Comparison of ENCODE assay signal across 8 cellular contexts in the genomic region with DNA sequence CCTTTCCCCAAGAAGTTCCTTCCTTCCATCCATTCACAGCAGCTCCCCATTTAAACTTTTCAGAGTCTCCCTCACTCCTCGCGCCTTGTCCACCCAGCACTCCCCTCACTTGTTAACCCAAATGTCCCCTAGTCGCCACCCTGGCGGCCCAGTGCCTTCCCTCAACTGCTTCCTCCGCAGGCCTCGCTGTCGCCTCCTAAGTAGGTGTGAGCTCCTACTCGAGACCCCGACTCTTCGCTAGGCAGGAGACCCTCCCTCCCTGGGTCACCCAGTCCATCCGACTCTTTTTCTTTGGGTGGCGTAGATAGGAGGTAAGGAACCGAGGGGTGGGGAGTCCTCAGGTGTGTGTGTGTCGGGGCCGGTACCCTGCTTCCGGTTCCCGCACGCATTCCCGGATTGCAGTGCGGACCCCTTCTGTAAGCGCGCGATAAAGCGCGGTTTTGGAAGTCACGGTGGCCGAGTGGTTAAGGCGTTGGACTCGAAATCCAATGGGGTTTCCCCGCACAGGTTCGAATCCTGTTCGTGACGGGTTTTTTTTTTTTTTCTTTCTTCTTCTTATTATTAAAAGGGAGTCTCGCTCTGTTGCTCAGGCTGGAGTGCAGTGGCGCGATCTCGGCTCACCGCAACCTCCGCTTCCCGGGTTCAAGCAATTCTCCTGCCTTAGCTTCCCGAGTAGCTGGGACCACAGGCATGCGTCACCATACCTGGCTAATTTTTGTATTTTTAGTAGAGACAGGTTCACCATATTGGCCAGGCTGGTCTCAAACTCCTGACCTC. TPM values are rescaled to one million over a fixed set of nuclear protein-coding genes. Genes with fewer than 3 reads are reported as not detected.
A peak's percentile ranks its signal among the peaks of the same experiment; 100 is the strongest.
DNase-seq lines count a peak whose midpoint lies in the region; ATAC-seq lines count a peak whose summit lies in the region.

No MANE protein-coding gene starts in this region.

- H3K4me3 ChIP-seq in endocrine pancreas (ENCODE audit: control insufficient read depth, insufficient read depth, low read length) (peak overlapping the region; percentile 43), mesendoderm (ENCODE audit: low read length) (peak overlapping the region; percentile 97)

- peak; percentile 30 for ATAC-seq in GM19452 (IDR thresholded peaks at IDR 0.05; ENCODE audit: unreplicated experiment)

- peak overlapping the region; percentile 13 for H3K18ac ChIP-seq in mesendoderm (ENCODE audit: low read length)

- H4K8ac ChIP-seq in mesendoderm (ENCODE audit: low read depth, low read length), result no peak overlapping the region

- no peak overlapping the region for H3K23ac ChIP-seq in mesendoderm (ENCODE audit: low read length)

- H2BK15ac ChIP-seq in mesendoderm (replicated peaks; ENCODE audit: low read depth), result no peak overlapping the region

- H3K4me2 ChIP-seq in mesendoderm (ENCODE audit: low read length), result peak overlapping the region; percentile 91

- H3K9ac ChIP-seq in endocrine pancreas (ENCODE audit: control insufficient read depth, insufficient read depth, low read length) (peak overlapping the region; percentile 97), mesendoderm (ENCODE audit: low read length) (peak overlapping the region; percentile 98)

- H3K36me3 ChIP-seq in endocrine pancreas (ENCODE audit: control insufficient read depth, insufficient read depth, low read length) (no peaks in the 10 kb centered on the region), mesendoderm (ENCODE audit: control insufficient read depth, insufficient read depth, low read length) (no peaks in the 10 kb centered on the region)

- H3K9me3 ChIP-seq in endocrine pancreas (ENCODE audit: control insufficient read depth, low read length), result no peaks in the 10 kb centered on the region

- peaks cover 4% of the 10 kb centered on the region for H3K4me1 ChIP-seq in endocrine pancreas (ENCODE audit: control insufficient read depth, insufficient read depth, low read length)
- H3K4me1 ChIP-seq in mesendoderm (ENCODE audit: control insufficient read depth, low read depth, low read length), result peaks cover 5% of the 10 kb centered on the region

- peak overlapping the region; percentile 97 for H3K56ac ChIP-seq in mesendoderm (ENCODE audit: low read length)

- peak overlapping the region; percentile 76 for H2BK5ac ChIP-seq in mesendoderm (ENCODE audit: low read length)

- peak; percentile 78 for DNase-seq in Ammon's horn (ENCODE audit: low spot score)
- peak; percentile 94 for DNase-seq in HT1080 (ENCODE audit: low read depth)
- peak; percentile 70 for DNase-seq in NOMO-1 treated with DMSO at 0.1 percent for 48 hours (lab: John Stamatoyannopoulos, UW; ENCODE audit: unreplicated experiment)
- peak; percentile 18 for DNase-seq in activated CD8-positive, alpha-beta memory T cell treated with anti-CD3 and anti-CD28 coated beads, Interleukin-2, amount 50 U/mL, for 1 hour (ENCODE audit: extremely low read depth)
- DNase-seq in mesendoderm, result peak; percentile 95
- peak; percentile 56 for DNase-seq in stimulated activated CD8-positive, alpha-beta memory T cell treated with anti-CD3 and anti-CD28 coated beads, Interleukin-12 subunit alpha, Interleukin-12 subunit beta, amount 100 ng/mL, for 1 hour (ENCODE audit: low read depth)

- H3K27me3 ChIP-seq in endocrine pancreas (ENCODE audit: control insufficient read depth, insufficient read depth, low read length) (no peaks in the 10 kb centered on the region), mesendoderm (ENCODE audit: insufficient read depth, low read length, poor library complexity) (no peaks in the 10 kb centered on the region)

- no peak overlapping the region for H2AK5ac ChIP-seq in mesendoderm (ENCODE audit: low read length)

- H3K4ac ChIP-seq in mesendoderm (ENCODE audit: low read depth, low read length), result peak overlapping the region; percentile 60

- no peak overlapping the region for H4K5ac ChIP-seq in mesendoderm (ENCODE audit: low read length)

- H2BK120ac ChIP-seq in mesendoderm (ENCODE audit: low read depth, low read length), result peak overlapping the region; percentile 23

- H3K79me2 ChIP-seq in mesendoderm (ENCODE audit: control insufficient read depth, insufficient read depth, low read length), result peaks cover 26% of the 10 kb centered on the region

- H3K27ac ChIP-seq in mesendoderm (ENCODE audit: low read depth, low read length), result peak overlapping the region; percentile 85

- peaks cover 8% of the 10 kb centered on the region for H3K79me1 ChIP-seq in mesendoderm (ENCODE audit: low read length)

- WGBS in mesendoderm (ENCODE audit: extremely low coverage, insufficient coverage, low lambda C conversion rate), result no CpG with 5 or more reads among the region's 42 CpGs

RNA-seq across cellular contexts. Expression of a gene that starts 0.8 kb away (rescaled TPM):
- 36.8 and 44.3 TPM in 2 replicates for total RNA-seq in HT1080 (2014; rRNA removed; shearing (Covaris generic))
- polyA plus RNA-seq in HT1080 (2015; cell fraction: cytosol; rRNA removed), result 24.7 and 31.5 TPM in 2 replicates
- polyA plus RNA-seq in HT1080 (2015; cell fraction: nucleus; rRNA removed), result 107 and 119 TPM in 2 replicates
- 28.6 TPM for polyA plus RNA-seq in mesendoderm (2013, experiment 1 of 2)
- polyA plus RNA-seq in mesendoderm (2013, experiment 2 of 2), result 30.8 TPM

RNA-seq across cellular contexts. Expression of a gene that starts 31.6 kb away (rescaled TPM):
- total RNA-seq in HT1080 (2014; rRNA removed; shearing (Covaris generic)), result 59.7 and 67.7 TPM in 2 replicates
- 57.2 and 57.3 TPM in 2 replicates for polyA plus RNA-seq in HT1080 (2015; cell fraction: cytosol; rRNA removed)
- 31.2 and 34.1 TPM in 2 replicates for polyA plus RNA-seq in HT1080 (2015; cell fraction: nucleus; rRNA removed)
- polyA plus RNA-seq in mesendoderm (2013, experiment 1 of 2), result 42.1 TPM
- polyA plus RNA-seq in mesendoderm (2013, experiment 2 of 2), result 45.8 TPM

RNA-seq across cellular contexts. Expression of a gene that starts 31.9 kb away (rescaled TPM):
- total RNA-seq in HT1080 (2014; rRNA removed; shearing (Covaris generic)), result 1,272 and 2,138 TPM in 2 replicates
- 1,448 and 1,452 TPM in 2 replicates for polyA plus RNA-seq in HT1080 (2015; cell fraction: cytosol; rRNA removed)
- polyA plus RNA-seq in HT1080 (2015; cell fraction: nucleus; rRNA removed), result 972 and 1,087 TPM in 2 replicates
- 1,964 TPM for polyA plus RNA-seq in mesendoderm (2013, experiment 1 of 2)
- polyA plus RNA-seq in mesendoderm (2013, experiment 2 of 2), result 1,941 TPM

RNA-seq across cellular contexts. Expression of a gene that starts 34.0 kb away (rescaled TPM):
- total RNA-seq in HT1080 (2014; rRNA removed; shearing (Covaris generic)), result 77.9 and 78.3 TPM in 2 replicates
- 48.3 and 49.3 TPM in 2 replicates for polyA plus RNA-seq in HT1080 (2015; cell fraction: cytosol; rRNA removed)
- 12.1 and 13.6 TPM in 2 replicates for polyA plus RNA-seq in HT1080 (2015; cell fraction: nucleus; rRNA removed)
- polyA plus RNA-seq in mesendoderm (2013, experiment 1 of 2), result 22.9 TPM
- polyA plus RNA-seq in mesendoderm (2013, experiment 2 of 2), result 23.2 TPM

RNA-seq across cellular contexts. Expression of a gene that starts 37.7 kb away (rescaled TPM):
- 127 and 137 TPM in 2 replicates for total RNA-seq in HT1080 (2014; rRNA removed; shearing (Covaris generic))
- polyA plus RNA-seq in HT1080 (2015; cell fraction: cytosol; rRNA removed), result 117 and 139 TPM in 2 replicates
- 50.4 and 54.3 TPM in 2 replicates for polyA plus RNA-seq in HT1080 (2015; cell fraction: nucleus; rRNA removed)
- polyA plus RNA-seq in mesendoderm (2013, experiment 1 of 2), result 121 TPM
- polyA plus RNA-seq in mesendoderm (2013, experiment 2 of 2), result 137 TPM

Comparison
In these comparisons a context has a peak if more than half of its experiments do, and no peak if none do; other contexts are left out.
1. Peak in every context shown above with its lines: DNase-seq, ATAC-seq, H3K4me3 ChIP-seq and H3K27ac ChIP-seq.
2. DNase-seq: peak in every context shown above with its lines; median percentile 95 in mesendoderm; 94 in HT1080; 78 in Ammon's horn; 70 in NOMO-1 treated with DMSO at 0.1 percent for 48 hours; 56 in stimulated activated CD8-positive, alpha-beta memory T cell treated with anti-CD3 and anti-CD28 coated beads, Interleukin-12 subunit alpha, Interleukin-12 subunit beta, amount 100 ng/mL, for 1 hour; 18 in activated CD8-positive, alpha-beta memory T cell treated with anti-CD3 and anti-CD28 coated beads, Interleukin-2, amount 50 U/mL, for 1 hour.